Comparison of ENCODE assay signal across 22 cellular contexts in genomic region chr1:11330411-11330810, GRCh38.
"Had no signal": no experiment of that assay in that cellular context is flagged by ENCODE, and none has a peak within 500 bp of the region (broad histone marks: within the 10 kb centered on the region; RNA-seq: fewer than 3 reads in every experiment).

No MANE protein-coding gene starts in this region.

- H3K4me2 ChIP-seq: hepatocyte had no signal

- H3K4me3 ChIP-seq: coronary artery, dorsolateral prefrontal cortex, esophagus muscularis mucosa, gastroesophageal sphincter, heart left ventricle, hepatocyte, left lung, lower lobe of right lung had no signal

- H3K79me2 ChIP-seq: hepatocyte had no signal

- H3K4me3 Mint-ChIP-seq: immature natural killer cell had no signal

- H3K27ac ChIP-seq: coronary artery, dorsolateral prefrontal cortex, epithelial cell of prostate, esophagus muscularis mucosa, foreskin keratinocyte, gastroesophageal sphincter, heart left ventricle, hepatocyte, left lung, lower lobe of right lung had no signal

- H3K4me1 ChIP-seq: esophagus muscularis mucosa, gastroesophageal sphincter, heart left ventricle, left lung, lower lobe of right lung had no signal

- H3K27me3 ChIP-seq: dorsolateral prefrontal cortex, foreskin keratinocyte, hepatocyte had no signal

- DNase-seq: dermis blood vessel endothelial cell; dorsolateral prefrontal cortex; effector CD4-positive, alpha-beta T cell; effector memory CD4-positive, alpha-beta T cell; foreskin keratinocyte; hypothalamus; immature natural killer cell; islet precursor cell; kidney; kidney glomerular epithelial cell; left colon; left lung; left ventricle myocardium superior; lower lobe of right lung; mesenchymal stem cell; midbrain had no signal

- ATAC-seq: gastroesophageal sphincter, heart left ventricle, left colon, left lung, left ventricle myocardium superior, lower lobe of right lung had no signal

- H3K9me3 Mint-ChIP-seq: immature natural killer cell had no signal

- H3K36me3 ChIP-seq: esophagus muscularis mucosa, gastroesophageal sphincter, heart left ventricle, left lung, lower lobe of right lung had no signal

- H2AFZ ChIP-seq: hepatocyte had no signal

- H3K9me3 ChIP-seq: esophagus muscularis mucosa, gastroesophageal sphincter, heart left ventricle, left lung, lower lobe of right lung had no signal
